8 cellular contexts compared by ENCODE assay signal in genomic region chr16:83689385-83689831, GRCh38.
A peak's percentile ranks its signal among the peaks of the same experiment; 100 is the strongest.
DNase-seq lines count a peak whose midpoint lies in the region; ATAC-seq and FAIRE-seq lines count a peak whose summit lies in the region.

No MANE protein-coding gene starts in this region.

- no peak overlapping the region for H3K4me3 ChIP-seq in skeletal muscle cell (ENCODE audit: low read depth, low read length)

- FAIRE-seq in endometrium (lab: Jason Lieb, UNC) = peak; percentile 37

- intact Hi-C loops in left colon (cut with DNase I, micrococcal nuclease) = no loop called here

- ATAC-seq in GM19463 (IDR thresholded peaks at IDR 0.05; ENCODE audit: unreplicated experiment) (peak; percentile 85), HG02610 (IDR thresholded peaks at IDR 0.05; ENCODE audit: unreplicated experiment) (no peak), left colon (no peak)

- DNase-seq in LHCN-M2 (ENCODE audit: low read depth) = peak; percentile 87
- DNase-seq in skeletal muscle cell (ENCODE audit: low read depth) = peak; percentile 88
- no peak for DNase-seq in NCI-H1930 (lab: John Stamatoyannopoulos, UW)
- no peak for DNase-seq in ecto neural progenitor cell (ENCODE audit: low spot score)
- no peak for DNase-seq in left colon

Comparison
In these comparisons a context has a peak if more than half of its experiments do, and no peak if none do; other contexts are left out.
1. DNase-seq: peak in LHCN-M2 (single experiment) and skeletal muscle cell (single experiment); none in NCI-H1930 (0 of 2), ecto neural progenitor cell (single experiment) and left colon (0 of 2).